In genomic region chr18:13449651-13450050, GRCh38 we compare ENCODE assay signal across 19 cellular contexts.
DNase-seq lines count a peak whose midpoint lies in the region; ATAC-seq, FAIRE-seq and TF ChIP-seq lines count a peak whose summit lies in the region.
"Had no signal": no experiment of that assay in that cellular context is flagged by ENCODE, and none has a peak within 500 bp of the region (broad histone marks: within the 10 kb centered on the region; RNA-seq: fewer than 3 reads in every experiment).

No MANE protein-coding gene starts in this region.

- H3K27ac Mint-ChIP-seq in CD4-positive, CD25-positive, alpha-beta regulatory T cell = peak overlapping the region in 2 of 3 donors; percentile 69 to 74
- H3K27ac Mint-ChIP-seq in type B pancreatic cell = no peak overlapping the region
- H3K27ac Mint-ChIP-seq: IgD-negative memory B cell had no signal

- H2AFZ ChIP-seq in H1 (ENCODE audit: low read length) = no peak overlapping the region

- H3K9me3 ChIP-seq in CD4-positive, CD25-positive, alpha-beta regulatory T cell (ENCODE audit: control insufficient read depth in 2 of 2, low read length in 2 of 2) = no peaks in the 10 kb centered on the region
- no peaks in the 10 kb centered on the region for H3K9me3 ChIP-seq in H1 (ENCODE audit: insufficient read depth in 2 of 2, low read depth in 1 of 2, low read length in 1 of 2)
- H3K9me3 ChIP-seq: HAP-1 had no signal

- H2BK20ac ChIP-seq in H1 (ENCODE audit: low read length) = no peak overlapping the region

- H4K8ac ChIP-seq in H1 (ENCODE audit: extremely low read depth, insufficient read depth, low read length) = no peak overlapping the region; the same call in 1 of the 2 replicates

- H3K27me3 Mint-ChIP-seq in CD4-positive, CD25-positive, alpha-beta regulatory T cell = no peaks in the 10 kb centered on the region
- peaks cover 67% of the 10 kb centered on the region for H3K27me3 Mint-ChIP-seq in type B pancreatic cell

- no peak for FAIRE-seq in H1 (lab: Jason Lieb, UNC)
- FAIRE-seq: G401.6 had no signal

- H3K4me3 ChIP-seq in CD4-positive, CD25-positive, alpha-beta regulatory T cell (ENCODE audit: low read depth, low read length) = no peak overlapping the region
- peak overlapping the region; percentile 22 for H3K4me3 ChIP-seq in Jurkat, Clone E6-1 (ENCODE audit: low read length)
- no peak overlapping the region for H3K4me3 ChIP-seq in H1 (ENCODE audit: extremely low read depth in 1 of 4, insufficient read depth in 2 of 4, low read depth in 3 of 4, low read length in 4 of 4)
- H3K4me3 ChIP-seq: HAP-1 had no signal

- H3K27me3 ChIP-seq in CD4-positive, CD25-positive, alpha-beta regulatory T cell (ENCODE audit: control insufficient read depth, insufficient read depth, low read length) = no peaks in the 10 kb centered on the region
- H3K27me3 ChIP-seq in H1 (replicated peaks in 1 of 4; ENCODE audit: control insufficient read depth in 3 of 4, extremely low read depth in 1 of 4, insufficient read depth in 3 of 4, low read length in 3 of 4) = peaks cover 0 to 5% (median 1%) of the 10 kb centered on the region in 4 experiments; a peak in 1 of 7 replicates

- no peak for DNase-seq in CD4-positive, CD25-positive, alpha-beta regulatory T cell
- DNase-seq in Jurkat, Clone E6-1 (ENCODE audit: low read depth, low spot score) = no peak
- DNase-seq in H1 (ENCODE audit: low read depth in 1 of 2, low spot score in 2 of 2) = no peak
- peak; percentile 42 for DNase-seq in type B pancreatic cell (ENCODE audit: extremely low spot score, unreplicated experiment)
- DNase-seq in substantia nigra (lab: John Stamatoyannopoulos, UW) = no peak
- no peak for DNase-seq in SKM-1 (lab: John Stamatoyannopoulos, UW; ENCODE audit: unreplicated experiment)
- no peak for DNase-seq in NOMO-1 (lab: John Stamatoyannopoulos, UW; ENCODE audit: unreplicated experiment in 2 of 2)
- DNase-seq: ACHN, COR-L47, DMS 273 treated with DMSO at 0.1 percent for 48 hours, NCI-H1092 treated with DMSO at 0.1 percent for 48 hours, NCI-H2081, NCI-H446 treated with DMSO at 0.1 percent for 48 hours, Right ventricle myocardium superior had no signal

- no peak overlapping the region for H4K5ac ChIP-seq in H1 (ENCODE audit: insufficient read length, low read depth, low read length)

- no peak overlapping the region for H2BK15ac ChIP-seq in H1 (ENCODE audit: low read length)

- H2BK120ac ChIP-seq in H1 (replicated peaks; ENCODE audit: low read depth, low read length) = no peak overlapping the region

- H3K18ac ChIP-seq in H1 (ENCODE audit: extremely low read depth, low read length) = no peak overlapping the region

- no peak overlapping the region for H3K23ac ChIP-seq in H1 (ENCODE audit: insufficient read length)

- no peak overlapping the region for H4K91ac ChIP-seq in H1 (replicated peaks; ENCODE audit: insufficient read length, low read length)

- CTCF ChIA-PET in H1 (lab: Charles Lee; ENCODE audit: partially characterized antibody) = no interaction called here

- H3K36me3 Mint-ChIP-seq in CD4-positive, CD25-positive, alpha-beta regulatory T cell = peaks cover 21% of the 10 kb centered on the region
- no peaks in the 10 kb centered on the region for H3K36me3 Mint-ChIP-seq in type B pancreatic cell

- peaks cover 0 to 4% of the 10 kb centered on the region in 2 experiments for H4K20me1 ChIP-seq in H1 (replicated peaks in 1 of 2; ENCODE audit: control insufficient read depth in 1 of 2, insufficient read depth in 2 of 2, low read length in 2 of 2)

- H3K79me1 ChIP-seq in H1 (ENCODE audit: low read depth, low read length) = no peaks in the 10 kb centered on the region

- H3K79me2 ChIP-seq in H1 (ENCODE audit: control insufficient read depth in 1 of 2, insufficient read depth in 2 of 2, low read length in 2 of 2) = no peaks in the 10 kb centered on the region

- H3K9me3 Mint-ChIP-seq in CD4-positive, CD25-positive, alpha-beta regulatory T cell = no peaks in the 10 kb centered on the region
- H3K9me3 Mint-ChIP-seq in type B pancreatic cell = no peaks in the 10 kb centered on the region
- H3K9me3 Mint-ChIP-seq: CD14-positive monocyte had no signal

- TF ChIP-seq EP300 in H1 (IDR thresholded peaks at IDR 0.05; ENCODE audit: borderline replicate concordance in 1 of 2, low read depth in 2 of 2, low read length in 2 of 2) = no peak

- H3K14ac ChIP-seq in H1 (ENCODE audit: insufficient read length) = no peak overlapping the region

- H2BK12ac ChIP-seq in H1 (ENCODE audit: low read depth, low read length) = no peak overlapping the region

- no peak for TF ChIP-seq POLR2A in H1 (IDR thresholded peaks at IDR 0.05; ENCODE audit: control extremely low read depth in 1 of 2, low read depth in 2 of 2, low read length in 2 of 2)

- no peak overlapping the region for H2BK5ac ChIP-seq in H1 (ENCODE audit: low read depth, low read length)

- H3K56ac ChIP-seq in H1 (replicated peaks; ENCODE audit: insufficient read length, low read depth, low read length) = no peak overlapping the region

- TF ChIP-seq RAD21 in H1 (IDR thresholded peaks at IDR 0.05 in 1 of 2, conservative IDR thresholded peaks at IDR 0.05 in 1 of 2; ENCODE audit: low read depth in 2 of 2, low read length in 2 of 2) = no peak

- H3K4me3 Mint-ChIP-seq in CD4-positive, CD25-positive, alpha-beta regulatory T cell = peak overlapping the region in 1 of 4 donors; percentile 5
- H3K4me3 Mint-ChIP-seq in type B pancreatic cell = no peak overlapping the region

- 91% methylated on average over 9 of the region's 9 CpGs; no CpG with 5 or more reads in 1 of the 2 experiments for WGBS in H1 (ENCODE audit: extremely low coverage in 1 of 2, insufficient coverage in 1 of 2, insufficient read length in 1 of 2, insufficient replicate concordance in 2 of 2, low coverage in 1 of 2, low lambda C conversion rate in 2 of 2, missing lambda C conversion rate in 1 of 2), 2 experiments

- H3K9ac ChIP-seq in H1 (replicated peaks in 1 of 4; ENCODE audit: extremely low read depth in 1 of 4, low read depth in 3 of 4, low read length in 3 of 4) = no peak overlapping the region

- TF ChIP-seq CTCF in H1 (IDR thresholded peaks at IDR 0.05; ENCODE audit: control extremely low read depth in 1 of 3, insufficient read depth in 1 of 3, low read depth in 1 of 3, low read length in 3 of 3) = no peak
- no peak for TF ChIP-seq CTCF in type B pancreatic cell (conservative IDR thresholded peaks at IDR 0.05)

- H3K36me3 ChIP-seq in CD4-positive, CD25-positive, alpha-beta regulatory T cell (ENCODE audit: control insufficient read depth, insufficient read depth, low read length) = peaks cover 6% of the 10 kb centered on the region
- no peaks in the 10 kb centered on the region for H3K36me3 ChIP-seq in H1 (ENCODE audit: control insufficient read depth in 2 of 4, insufficient read depth in 4 of 4, low read length in 3 of 4)
- H3K36me3 ChIP-seq: HAP-1 had no signal

- H3K27ac ChIP-seq in CD4-positive, CD25-positive, alpha-beta regulatory T cell (ENCODE audit: insufficient read depth, low read length, poor library complexity, severe bottlenecking) = no peak overlapping the region
- no peak overlapping the region for H3K27ac ChIP-seq in H1 (ENCODE audit: low read depth, low read length)
- no peak overlapping the region for H3K27ac ChIP-seq in substantia nigra (ENCODE audit: low read depth, low read length, poor library complexity, severe bottlenecking)
- H3K27ac ChIP-seq: HL-60 had no signal

- no peak overlapping the region for H3K4me2 ChIP-seq in H1 (ENCODE audit: insufficient read depth in 1 of 2, low read depth in 2 of 2, low read length in 2 of 2)

- peak overlapping the region; percentile 24; the same call in 1 of the 2 replicates for H2AK5ac ChIP-seq in H1 (ENCODE audit: low read depth, low read length)

- peaks cover 23 to 74% (median 49%) of the 10 kb centered on the region in 4 donors for H3K4me1 Mint-ChIP-seq in CD4-positive, CD25-positive, alpha-beta regulatory T cell
- H3K4me1 Mint-ChIP-seq in type B pancreatic cell (ENCODE audit: unreplicated experiment) = peaks cover 11% of the 10 kb centered on the region

- H3K4ac ChIP-seq in H1 (replicated peaks; ENCODE audit: insufficient read length, low read depth, low read length) = no peak overlapping the region

- no peak for ATAC-seq in CD4-positive, CD25-positive, alpha-beta regulatory T cell (ENCODE audit: low read depth in 2 of 2)

- POLR2A ChIA-PET in H1 (lab: Charles Lee; ENCODE audit: partially characterized antibody) = no interaction called here

- H3K4me1 ChIP-seq in CD4-positive, CD25-positive, alpha-beta regulatory T cell (ENCODE audit: control insufficient read depth, insufficient read depth, low read length, poor library complexity, severe bottlenecking) = peaks cover 53% of the 10 kb centered on the region
- H3K4me1 ChIP-seq in H1 (replicated peaks in 1 of 4; ENCODE audit: control insufficient read depth in 3 of 4, insufficient read depth in 4 of 4, low read length in 3 of 4) = peaks cover 7 to 33% (median 15%) of the 10 kb centered on the region in 4 experiments
- H3K4me1 ChIP-seq: HAP-1 had no signal

- peaks cover 3% of the 10 kb centered on the region; the same call in 1 of the 2 replicates for H3K23me2 ChIP-seq in H1 (ENCODE audit: low read depth, low read length)
